9 cellular contexts compared by ENCODE assay signal in genomic region chr15:65420975-65421359, GRCh38. TPM values are rescaled to one million over a fixed set of nuclear protein-coding genes. Genes with fewer than 3 reads are reported as not detected.
DNase-seq lines count a peak whose midpoint lies in the region; ATAC-seq and TF ChIP-seq lines count a peak whose summit lies in the region.
"Had no signal": no experiment of that assay in that cellular context is flagged by ENCODE, and none has a peak within 500 bp of the region (broad histone marks: within the 10 kb centered on the region; RNA-seq: fewer than 3 reads in every experiment).

No MANE protein-coding gene starts in this region.

- no peaks in the 10 kb centered on the region for H3K9me3 ChIP-seq in mesodermal cell (ENCODE audit: control insufficient read depth, low read length)
- H3K9me3 ChIP-seq in smooth muscle cell (replicated peaks; ENCODE audit: low read depth), result no peaks in the 10 kb centered on the region

- H3K27me3 ChIP-seq in brain microvascular endothelial cell (replicated peaks), result no peaks in the 10 kb centered on the region
- H3K27me3 ChIP-seq in smooth muscle cell (ENCODE audit: low read depth), result no peaks in the 10 kb centered on the region

- peaks cover 36% of the 10 kb centered on the region for H3F3A ChIP-seq in smooth muscle cell (ENCODE audit: low read depth)

- peaks cover 30% of the 10 kb centered on the region for H3K79me2 ChIP-seq in smooth muscle cell (ENCODE audit: low read depth)

- no peak overlapping the region for H2AFZ ChIP-seq in smooth muscle cell (ENCODE audit: low read depth)

- no peaks in the 10 kb centered on the region for H3K36me3 ChIP-seq in brain microvascular endothelial cell (replicated peaks)
- no peaks in the 10 kb centered on the region for H3K36me3 ChIP-seq in mesodermal cell (ENCODE audit: control insufficient read depth, insufficient read depth, low read length)
- no peaks in the 10 kb centered on the region for H3K36me3 ChIP-seq in smooth muscle cell (ENCODE audit: low read depth)

- H3K4me1 ChIP-seq in mesodermal cell (ENCODE audit: control insufficient read depth, insufficient read depth, low read length, poor library complexity, severe bottlenecking), result peaks cover 28% of the 10 kb centered on the region
- H3K4me1 ChIP-seq in smooth muscle cell (ENCODE audit: low read depth), result peaks cover 50% of the 10 kb centered on the region

- H3K27ac ChIP-seq in brain microvascular endothelial cell (no peak overlapping the region), mesodermal cell (ENCODE audit: low read depth, low read length, severe bottlenecking) (peak overlapping the region; percentile 92), smooth muscle cell (ENCODE audit: low read depth) (peak overlapping the region; percentile 88)
- H3K27ac ChIP-seq: SK-N-MC had no signal

- no peak for ATAC-seq in GM18511 (IDR thresholded peaks at IDR 0.05; ENCODE audit: unreplicated experiment)

- H3K4me3 ChIP-seq in HFF-Myc (replicated peaks; ENCODE audit: low read depth, low read length) (peak overlapping the region; percentile 57), brain microvascular endothelial cell (ENCODE audit: low read depth, low read length) (peak overlapping the region; percentile 65), mesodermal cell (ENCODE audit: extremely low read depth, insufficient read depth, low read length, poor library complexity, severe bottlenecking) (peak overlapping the region; percentile 71), smooth muscle cell (peak overlapping the region; percentile 76)
- H3K4me3 ChIP-seq: SK-N-MC had no signal

- peak overlapping the region; percentile 5 for H3K9ac ChIP-seq in smooth muscle cell (ENCODE audit: low read depth)

- in situ Hi-C loops in brain microvascular endothelial cell (cut with HindIII; ENCODE audit: low pct_ligation_motif_present, low sequenced_read_pairs), result no loop called here

- DNase-seq in HFF-Myc (ENCODE audit: extremely low read depth, low read depth), result no peak
- DNase-seq in brain microvascular endothelial cell, result no peak
- no peak for DNase-seq in smooth muscle cell (lab: John Stamatoyannopoulos, UW; ENCODE audit: unreplicated experiment)
- no peak for DNase-seq in DMS 273 treated with DMSO at 0.1 percent for 48 hours (lab: John Stamatoyannopoulos, UW)
- no peak for DNase-seq in activated CD8-positive, alpha-beta memory T cell treated with anti-CD3 and anti-CD28 coated beads for 24 hours
- no peak for DNase-seq in NCI-H774 (lab: John Stamatoyannopoulos, UW)

- H4K20me1 ChIP-seq in smooth muscle cell (ENCODE audit: low read depth), result no peaks in the 10 kb centered on the region

- TF ChIP-seq CTCF in HFF-Myc (IDR thresholded peaks at IDR 0.05; ENCODE audit: low read depth, low read length, missing control alignments) (no peak), brain microvascular endothelial cell (IDR thresholded peaks at IDR 0.05; ENCODE audit: low read depth, low read length, missing control alignments) (no peak), smooth muscle cell (IDR thresholded peaks at IDR 0.05; ENCODE audit: borderline replicate concordance, insufficient read depth, poor library complexity, severe bottlenecking) (no peak)

- 8 to 19% methylated on average over 9 to 17 of the region's 17 CpGs for WGBS in mesodermal cell (ENCODE audit: insufficient coverage in 2 of 2), 2 experiments
- WGBS in smooth muscle cell (ENCODE audit: low lambda C conversion rate), result 12% methylated on average over 17 of the region's 17 CpGs

- H3K4me2 ChIP-seq in smooth muscle cell, result peak overlapping the region; percentile 99

RNA-seq across cellular contexts. Expression of gene IGDCC4, which starts 1.8 kb away (rescaled TPM):
- polyA plus RNA-seq in mesodermal cell (2013, experiment 1 of 2), result 11.1 TPM
- polyA plus RNA-seq in mesodermal cell (2013, experiment 2 of 2), result 11.0 TPM
- 20.0 and 20.5 TPM in 2 replicates for total RNA-seq in smooth muscle cell
- polyA plus RNA-seq in smooth muscle cell, result 24.2 and 25.2 TPM in 2 replicates

RNA-seq across cellular contexts. Expression of gene IGDCC3, which starts 43.2 kb away (rescaled TPM):
- polyA plus RNA-seq in mesodermal cell (2013, experiment 1 of 2), result 113 TPM
- polyA plus RNA-seq in mesodermal cell (2013, experiment 2 of 2), result 107 TPM
- total RNA-seq in smooth muscle cell, result 2.6 and 3.2 TPM in 2 replicates
- polyA plus RNA-seq in smooth muscle cell, result 5.9 and 8.5 TPM in 2 replicates
